Comparison of ENCODE assay signal across 28 cellular contexts in the genomic region with DNA sequence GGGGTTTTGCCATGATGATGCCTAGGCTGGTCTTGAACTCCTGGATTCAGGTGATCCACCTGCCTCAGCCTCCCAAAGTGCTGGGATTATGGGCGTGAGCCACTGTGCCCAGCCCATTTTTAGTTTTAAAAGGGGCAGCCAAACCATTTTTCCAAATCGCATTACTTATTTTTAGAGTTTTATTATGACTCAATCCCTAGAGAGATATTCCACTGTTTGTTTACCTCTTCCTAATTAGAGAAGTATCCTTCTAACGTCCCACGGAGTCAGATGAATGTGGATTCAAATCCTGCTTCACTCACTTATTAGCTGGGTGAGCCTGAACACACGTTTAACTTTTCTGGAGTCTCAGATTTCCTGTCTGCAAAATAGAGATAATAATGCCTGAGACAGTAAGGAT. TPM values are rescaled to one million over a fixed set of nuclear protein-coding genes. Genes with fewer than 3 reads are reported as not detected.
"Had no signal": no experiment of that assay in that cellular context is flagged by ENCODE, and none has a peak within 500 bp of the region (broad histone marks: within the 10 kb centered on the region; RNA-seq: fewer than 3 reads in every experiment).

No MANE protein-coding gene starts in this region.

- H3K4me3 ChIP-seq: stomach, suprapubic skin, testis, thoracic aorta, thyroid gland, tibial artery, tibial nerve, transverse colon, upper lobe of left lung, upper lobe of right lung, uterus, vagina had no signal

- H3K27ac ChIP-seq: stomach, suprapubic skin, testis, thoracic aorta, thyroid gland, tibial artery, tibial nerve, transverse colon, upper lobe of left lung, upper lobe of right lung, uterus, vagina had no signal

- H3K4me1 ChIP-seq: testis, uterus had no signal

- ATAC-seq: stimulated activated effector memory CD8-positive, alpha-beta T cell treated with anti-CD3 and anti-CD28 coated beads, Interleukin-12 subunit alpha, Interleukin-12 subunit beta, amount 100 ng/mL, for 72 hours; stimulated activated memory B cell treated with anti-CD40 and anti-IgM and Interleukin-4, amounts not matched to agents 10 μg/mL and 1 μg/mL and 100 μg/mL, for 72 hours; stimulated activated naive B cell treated with anti-CD40 and anti-IgM and Interleukin-4, amounts not matched to agents 10 μg/mL and 1 μg/mL and 100 μg/mL, for 72 hours; stimulated activated naive CD8-positive, alpha-beta T cell treated with anti-CD3 and anti-CD28 coated beads, Interleukin-15, amount 100 ng/mL, for 72 hours; stimulated activated naive CD8-positive, alpha-beta T cell treated with anti-CD3 and anti-CD28 coated beads, Interleukin-15, Interleukin-2, amounts not matched to agents 100 U/mL and 50 U/mL, for 24 hours; upper lobe of right lung had no signal

- DNase-seq: stimulated activated CD4-positive, alpha-beta T cell treated with anti-CD3 and anti-CD28 coated beads, Interleukin-2, amount 100 ng/mL, for 48 hours; stimulated activated CD4-positive, alpha-beta T cell treated with anti-CD3 and anti-CD28 coated beads, Interleukin-4, amount 100 ng/mL, for 1 hour; stimulated activated CD4-positive, alpha-beta T cell treated with anti-CD3 and anti-CD28 coated beads, Interleukin-4, amount 100 ng/mL, for 24 hours; stimulated activated CD4-positive, alpha-beta T cell treated with anti-CD3 and anti-CD28 coated beads, Interleukin-4, amount 100 ng/mL, for 4 hours; stimulated activated CD8-positive, alpha-beta memory T cell treated with anti-CD3 and anti-CD28 coated beads, Interleukin-4, amount 100 ng/mL, for 48 hours; stimulated activated naive B cell treated with anti-CD40 and anti-IgM and Interleukin-4, amounts not matched to agents 10 μg/mL and 1 μg/mL and 100 μg/mL, for 72 hours; stimulated activated naive CD4-positive, alpha-beta T cell; stimulated activated naive CD4-positive, alpha-beta T cell treated with Interleukin-2 at 50 U/mL for 16 hours; stimulated activated naive CD8-positive, alpha-beta T cell treated with anti-CD3 and anti-CD28 coated beads, Interleukin-15, amount 100 ng/mL, for 72 hours; stimulated activated naive CD8-positive, alpha-beta T cell treated with anti-CD3 and anti-CD28 coated beads, Interleukin-15, Interleukin-2, amounts not matched to agents 100 U/mL and 50 U/mL, for 24 hours; stomach; substantia nigra; testis; thyroid gland; tibial artery; transverse colon; trophoblast cell; upper lobe of left lung; upper lobe of right lung; uterus had no signal

- H3K36me3 ChIP-seq: stomach, suprapubic skin, thoracic aorta, thyroid gland, tibial artery, tibial nerve, transverse colon, upper lobe of left lung, upper lobe of right lung, uterus, vagina had no signal

- H3K27me3 ChIP-seq: testis, thyroid gland, upper lobe of left lung, vagina had no signal

- H3K9me3 ChIP-seq: stomach, suprapubic skin, testis, thoracic aorta, thyroid gland, tibial artery, tibial nerve, transverse colon, upper lobe of left lung, upper lobe of right lung, uterus, vagina had no signal

RNA-seq across cellular contexts. Expression of gene WNT8B, which starts 15.2 kb away (rescaled TPM):
- total RNA-seq: stomach, subcutaneous adipose tissue, temporal lobe, thoracic aorta, thyroid gland, tibial nerve, transverse colon, upper lobe of right lung, vagina had no signal
- polyA plus RNA-seq: stomach had no signal
